Comparison of ENCODE assay signal across 27 cellular contexts in genomic region chr16:86774931-86775330, GRCh38.
"Had no signal": no experiment of that assay in that cellular context is flagged by ENCODE, and none has a peak within 500 bp of the region (broad histone marks: within the 10 kb centered on the region; RNA-seq: fewer than 3 reads in every experiment).

No MANE protein-coding gene starts in this region.

- H3K27ac ChIP-seq: ascending aorta, breast epithelium, cardiac muscle cell had no signal

- H3K27ac Mint-ChIP-seq: activated CD4-positive, alpha-beta memory T cell treated with anti-CD3 and anti-CD28 coated beads for 36 hours; activated CD4-positive, alpha-beta T cell treated with anti-CD3 and anti-CD28 coated beads for 36 hours; activated CD4-positive, alpha-beta T cell treated with anti-CD3 and anti-CD28 coated beads, Interleukin-2, amount 10 ng/mL, durations not matched to agents 24 days and 14 days; activated CD8-positive, alpha-beta memory T cell treated with anti-CD3 and anti-CD28 coated beads, Interleukin-2, amount 10 ng/mL, durations not matched to agents 7 days and 5 days; activated CD8-positive, alpha-beta T cell treated with anti-CD3 and anti-CD28 coated beads, Interleukin-2, amount 10 ng/mL, durations not matched to agents 7 days and 5 days; activated naive CD4-positive, alpha-beta T cell treated with anti-CD3 and anti-CD28 coated beads, Interleukin-2, amount 10 ng/mL, durations not matched to agents 7 days and 5 days; activated naive CD4-positive, alpha-beta T cell treated with anti-CD3 and anti-CD28 coated beads, Interleukin-2, amount 50 U/mL, for 72 hours; activated naive CD8-positive, alpha-beta T cell treated with anti-CD3 and anti-CD28 coated beads, Interleukin-2, amount 10 ng/mL, durations not matched to agents 7 days and 5 days; activated T-helper 1 cell treated with anti-CD3 and anti-CD28 coated beads, Interleukin-12 subunit alpha, Interleukin-12 subunit beta, Interleukin-2, Interleukin-4 antibody, amounts not matched to agents 30 ng/mL and 10 ng/mL and 1 ng/mL, durations not matched to agents 14 hours and 24 hours and 36 hours; brain; effector memory CD8-positive, alpha-beta T cell had no signal

- DNase-seq: activated CD4-positive, alpha-beta memory T cell treated with anti-CD3 and anti-CD28 coated beads for 36 hours; activated CD4-positive, alpha-beta T cell treated with anti-CD3 and anti-CD28 coated beads for 36 hours; activated CD4-positive, alpha-beta T cell treated with anti-CD3 and anti-CD28 coated beads, Interleukin-2, amount 10 ng/mL, durations not matched to agents 24 days and 14 days; activated CD4-positive, CD25-positive, alpha-beta regulatory T cell; activated CD4-positive, CD25-positive, alpha-beta regulatory T cell treated with anti-CD3 and anti-CD28 coated beads, Interleukin-2, amount 50 U/mL, for 72 hours; activated CD8-positive, alpha-beta memory T cell treated with anti-CD3 and anti-CD28 coated beads, Interleukin-2, amount 10 ng/mL, durations not matched to agents 7 days and 5 days; activated CD8-positive, alpha-beta memory T cell treated with anti-CD3 and anti-CD28 coated beads, Interleukin-2, amount 50 U/mL, for 4 hours; activated CD8-positive, alpha-beta T cell treated with anti-CD3 and anti-CD28 coated beads, Interleukin-2, amount 10 ng/mL, durations not matched to agents 7 days and 5 days; activated gamma-delta T cell; activated naive CD4-positive, alpha-beta T cell; activated naive CD4-positive, alpha-beta T cell treated with anti-CD3 and anti-CD28 coated beads, Interleukin-2, amount 10 ng/mL, durations not matched to agents 7 days and 5 days; activated naive CD8-positive, alpha-beta T cell treated with anti-CD3 and anti-CD28 coated beads, Interleukin-2, amount 10 ng/mL, durations not matched to agents 7 days and 5 days; activated T-cell treated with anti-CD3 and anti-CD28 coated beads, Interleukin-2, amount 50 U/mL, for 1 hour; activated T-cell treated with anti-CD3 and anti-CD28 coated beads, Interleukin-2, amount 50 U/mL, for 48 hours; cortex of kidney; dermis blood vessel endothelial cell; effector CD4-positive, alpha-beta T cell; effector memory CD8-positive, alpha-beta T cell; T-helper 2 cell had no signal

- H3K4me3 Mint-ChIP-seq: activated CD4-positive, alpha-beta memory T cell treated with anti-CD3 and anti-CD28 coated beads for 36 hours; activated CD4-positive, alpha-beta T cell treated with anti-CD3 and anti-CD28 coated beads for 36 hours; activated CD4-positive, alpha-beta T cell treated with anti-CD3 and anti-CD28 coated beads, Interleukin-2, amount 10 ng/mL, durations not matched to agents 24 days and 14 days; activated CD8-positive, alpha-beta memory T cell treated with anti-CD3 and anti-CD28 coated beads, Interleukin-2, amount 10 ng/mL, durations not matched to agents 7 days and 5 days; activated CD8-positive, alpha-beta T cell treated with anti-CD3 and anti-CD28 coated beads, Interleukin-2, amount 10 ng/mL, durations not matched to agents 7 days and 5 days; activated naive CD4-positive, alpha-beta T cell treated with anti-CD3 and anti-CD28 coated beads, Interleukin-2, amount 10 ng/mL, durations not matched to agents 7 days and 5 days; activated naive CD8-positive, alpha-beta T cell treated with anti-CD3 and anti-CD28 coated beads, Interleukin-2, amount 10 ng/mL, durations not matched to agents 7 days and 5 days; activated T-helper 1 cell treated with anti-CD3 and anti-CD28 coated beads, Interleukin-12 subunit alpha, Interleukin-12 subunit beta, Interleukin-2, Interleukin-4 antibody, amounts not matched to agents 30 ng/mL and 10 ng/mL and 1 ng/mL, durations not matched to agents 14 hours and 24 hours and 36 hours; brain; central memory CD8-positive, alpha-beta T cell; effector memory CD8-positive, alpha-beta T cell had no signal

- H3K4me3 ChIP-seq: ascending aorta, breast epithelium, cardiac muscle cell had no signal

- H3K36me3 Mint-ChIP-seq: activated CD4-positive, alpha-beta memory T cell treated with anti-CD3 and anti-CD28 coated beads for 36 hours; activated CD8-positive, alpha-beta memory T cell treated with anti-CD3 and anti-CD28 coated beads, Interleukin-2, amount 10 ng/mL, durations not matched to agents 7 days and 5 days; activated naive CD4-positive, alpha-beta T cell treated with anti-CD3 and anti-CD28 coated beads, Interleukin-2, amount 10 ng/mL, durations not matched to agents 7 days and 5 days; activated naive CD4-positive, alpha-beta T cell treated with anti-CD3 and anti-CD28 coated beads, Interleukin-2, amount 50 U/mL, for 72 hours; activated naive CD8-positive, alpha-beta T cell treated with anti-CD3 and anti-CD28 coated beads, Interleukin-2, amount 10 ng/mL, durations not matched to agents 7 days and 5 days; brain had no signal

- H3K4me1 ChIP-seq: breast epithelium had no signal

- H3K9me3 ChIP-seq: ascending aorta, breast epithelium had no signal

- H3K4me1 Mint-ChIP-seq: activated CD4-positive, alpha-beta T cell treated with anti-CD3 and anti-CD28 coated beads for 36 hours; activated CD4-positive, alpha-beta T cell treated with anti-CD3 and anti-CD28 coated beads, Interleukin-2, amount 10 ng/mL, durations not matched to agents 24 days and 14 days; activated CD8-positive, alpha-beta memory T cell treated with anti-CD3 and anti-CD28 coated beads, Interleukin-2, amount 10 ng/mL, durations not matched to agents 7 days and 5 days; activated naive CD4-positive, alpha-beta T cell treated with anti-CD3 and anti-CD28 coated beads, Interleukin-2, amount 10 ng/mL, durations not matched to agents 7 days and 5 days; activated naive CD8-positive, alpha-beta T cell treated with anti-CD3 and anti-CD28 coated beads, Interleukin-2, amount 10 ng/mL, durations not matched to agents 7 days and 5 days; central memory CD8-positive, alpha-beta T cell had no signal

- H3K9me3 Mint-ChIP-seq: activated CD4-positive, alpha-beta memory T cell treated with anti-CD3 and anti-CD28 coated beads for 36 hours; activated CD4-positive, alpha-beta T cell treated with anti-CD3 and anti-CD28 coated beads, Interleukin-2, amount 10 ng/mL, durations not matched to agents 24 days and 14 days; activated naive CD4-positive, alpha-beta T cell treated with anti-CD3 and anti-CD28 coated beads, Interleukin-2, amount 10 ng/mL, durations not matched to agents 7 days and 5 days; activated naive CD4-positive, alpha-beta T cell treated with anti-CD3 and anti-CD28 coated beads, Interleukin-2, amount 50 U/mL, for 72 hours; activated naive CD8-positive, alpha-beta T cell treated with anti-CD3 and anti-CD28 coated beads, Interleukin-2, amount 10 ng/mL, durations not matched to agents 7 days and 5 days; activated T-helper 1 cell treated with anti-CD3 and anti-CD28 coated beads, Interleukin-12 subunit alpha, Interleukin-12 subunit beta, Interleukin-2, Interleukin-4 antibody, amounts not matched to agents 30 ng/mL and 10 ng/mL and 1 ng/mL, durations not matched to agents 14 hours and 24 hours and 36 hours; central memory CD8-positive, alpha-beta T cell; effector memory CD8-positive, alpha-beta T cell had no signal

- H3K36me3 ChIP-seq: ascending aorta, breast epithelium, cardiac muscle cell had no signal

- H3K27me3 ChIP-seq: ascending aorta, cardiac muscle cell had no signal

- ATAC-seq: activated CD4-positive, alpha-beta T cell treated with anti-CD3 and anti-CD28 coated beads for 36 hours; activated CD8-positive, alpha-beta memory T cell treated with anti-CD3 and anti-CD28 coated beads, Interleukin-2, amount 10 ng/mL, durations not matched to agents 7 days and 5 days; activated CD8-positive, alpha-beta T cell treated with anti-CD3 and anti-CD28 coated beads, Interleukin-2, amount 10 ng/mL, durations not matched to agents 7 days and 5 days; activated naive CD4-positive, alpha-beta T cell treated with anti-CD3 and anti-CD28 coated beads, Interleukin-2, amount 50 U/mL, for 72 hours; effector memory CD8-positive, alpha-beta T cell; esophagus mucosa had no signal
